In the genomic region with DNA sequence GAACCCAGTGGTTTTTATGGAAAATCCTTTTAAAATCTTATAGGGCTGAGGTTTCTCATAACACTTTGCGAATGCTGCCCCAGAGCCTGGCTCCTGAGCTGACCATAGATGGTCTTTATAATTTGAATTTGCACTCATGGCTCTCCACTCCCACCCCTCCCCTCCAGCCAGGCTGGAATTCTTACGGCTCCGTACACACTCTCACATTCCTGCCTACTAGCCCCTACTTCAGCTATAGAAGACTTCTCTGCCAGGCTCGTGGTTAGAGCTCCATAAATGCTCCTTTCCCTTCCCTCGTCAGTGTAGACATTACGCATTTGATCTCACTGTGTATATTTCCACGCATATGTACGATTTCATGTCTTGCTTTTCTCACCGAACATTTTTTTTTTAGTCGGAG, we compare ENCODE assay signal across 19 cellular contexts. TPM values are rescaled to one million over a fixed set of nuclear protein-coding genes. Genes with fewer than 3 reads are reported as not detected.
A peak's percentile ranks its signal among the peaks of the same experiment; 100 is the strongest.
DNase-seq lines count a peak whose midpoint lies in the region; ATAC-seq and TF ChIP-seq lines count a peak whose summit lies in the region.
"Had no signal": no experiment of that assay in that cellular context is flagged by ENCODE, and none has a peak within 500 bp of the region (broad histone marks: within the 10 kb centered on the region; RNA-seq: fewer than 3 reads in every experiment).

No MANE protein-coding gene starts in this region.

- H2AFZ ChIP-seq in GM23338, result 0 out of 2 replicates have a peak overlapping the region, but pooled peaks have one; percentile 4

- no peaks in the 10 kb centered on the region for H3K9me3 ChIP-seq in right cardiac atrium (ENCODE audit: control insufficient read depth, low read length)
- H3K9me3 ChIP-seq in sigmoid colon, result no peaks in the 10 kb centered on the region
- H3K9me3 ChIP-seq: upper lobe of left lung had no signal

- DNase-seq in GM23338 (ENCODE audit: low spot score) (no peak), WTC11 (ENCODE audit: low spot score) (no peak), right cardiac atrium (no peak), sigmoid colon (no peak), DMS53 (lab: John Stamatoyannopoulos, UW) (no peak), SHP77 treated with DMSO at 0.1 percent for 48 hours (lab: John Stamatoyannopoulos, UW) (no peak), GM20000 (ENCODE audit: low spot score) (no peak), amniotic stem cell (lab: John Stamatoyannopoulos, UW) (no peak)
- DNase-seq: ACHN; activated CD4-positive, alpha-beta T cell treated with anti-CD3 and anti-CD28 coated beads, Interleukin-2, amount 10 ng/mL, durations not matched to agents 7 days and 5 days; activated naive CD4-positive, alpha-beta T cell; CD4-positive, alpha-beta T cell; DMS79; foreskin melanocyte; GOT3; NCI-H1694 treated with DMSO at 0.1 percent for 48 hours; NCI-H2227 treated with DMSO at 0.1 percent for 48 hours; upper lobe of left lung had no signal

- no peaks in the 10 kb centered on the region for H3K36me3 ChIP-seq in GM23338 (ENCODE audit: insufficient read depth)
- no peaks in the 10 kb centered on the region for H3K36me3 ChIP-seq in sigmoid colon
- H3K36me3 ChIP-seq: upper lobe of left lung had no signal

- peaks cover 16% of the 10 kb centered on the region for H3K4me1 ChIP-seq in GM23338 (ENCODE audit: insufficient read depth)
- H3K4me1 ChIP-seq in right cardiac atrium (ENCODE audit: control insufficient read depth, insufficient read depth, low read length), result peaks cover 22% of the 10 kb centered on the region
- H3K4me1 ChIP-seq in sigmoid colon, result peaks cover 3 to 77% (median 71%) of the 10 kb centered on the region in 4 donors

- TF ChIP-seq CTCF in GM23338 (conservative IDR thresholded peaks at IDR 0.05; ENCODE audit: low read depth in 2 of 2), result no peak
- no peak for TF ChIP-seq CTCF in WTC11 (IDR thresholded peaks at IDR 0.05)
- TF ChIP-seq CTCF in sigmoid colon (IDR thresholded peaks at IDR 0.05), result no peak
- no peak for TF ChIP-seq CTCF in GM20000 (IDR thresholded peaks at IDR 0.05; ENCODE audit: extremely low read depth, missing control alignments)

- H3K4me1 Mint-ChIP-seq in GM23338 (peaks cover 31% of the 10 kb centered on the region), WTC11 (peaks cover 49% of the 10 kb centered on the region)

- H3K4me3 ChIP-seq in GM23338, result no peak overlapping the region
- no peak overlapping the region for H3K4me3 ChIP-seq in right cardiac atrium (ENCODE audit: low read length)
- peak overlapping the region in 1 of 4 donors; percentile 3 for H3K4me3 ChIP-seq in sigmoid colon
- H3K4me3 ChIP-seq: upper lobe of left lung had no signal

- intact Hi-C loops in right cardiac atrium (cut with DNase I) (loop anchor here in 2 of 4 donors (5.0 to 10.0 kb wide), 2 partner anchors 35 to 48 kb away; no protein-coding TSS in a partner anchor), sigmoid colon (cut with DNase I) (loop anchor here (2.0 to 10.0 kb wide), 2 partner anchors 46 to 78 kb away; no protein-coding TSS in a partner anchor)

- H3K27ac ChIP-seq in GM23338 (ENCODE audit: low read depth), result peak overlapping the region; percentile 45; the same call in 1 of the 2 replicates
- peak overlapping the region; percentile 87 for H3K27ac ChIP-seq in right cardiac atrium (ENCODE audit: low read length)
- peak overlapping the region; percentile 92 to 99 (median 96) for H3K27ac ChIP-seq in sigmoid colon
- H3K27ac ChIP-seq: upper lobe of left lung had no signal

- TF ChIP-seq POLR2A in sigmoid colon (IDR thresholded peaks at IDR 0.05), result no peak

- H3K27ac Mint-ChIP-seq in GM23338 (no peak overlapping the region), WTC11 (peak overlapping the region; percentile 75)
- H3K27ac Mint-ChIP-seq: activated CD4-positive, alpha-beta T cell treated with anti-CD3 and anti-CD28 coated beads, Interleukin-2, amount 10 ng/mL, durations not matched to agents 7 days and 5 days; CD4-positive, alpha-beta T cell; IgD-negative memory B cell had no signal

- H3K36me3 Mint-ChIP-seq in GM23338 (ENCODE audit: low read depth) (no peaks in the 10 kb centered on the region), WTC11 (no peaks in the 10 kb centered on the region)

- no peak overlapping the region for H3K4me2 ChIP-seq in GM23338

- no peaks in the 10 kb centered on the region for H3K79me2 ChIP-seq in GM23338 (replicated peaks; ENCODE audit: insufficient read depth)

- no peaks in the 10 kb centered on the region for H3K9me3 Mint-ChIP-seq in GM23338
- H3K9me3 Mint-ChIP-seq in WTC11, result no peaks in the 10 kb centered on the region
- H3K9me3 Mint-ChIP-seq: activated CD4-positive, alpha-beta T cell treated with anti-CD3 and anti-CD28 coated beads, Interleukin-2, amount 10 ng/mL, durations not matched to agents 7 days and 5 days; CD4-positive, alpha-beta T cell; IgD-negative memory B cell had no signal

- H4K20me1 ChIP-seq in GM23338 (replicated peaks; ENCODE audit: insufficient read depth), result no peaks in the 10 kb centered on the region

- 73% methylated on average over 10 of the region's 10 CpGs for WGBS in right cardiac atrium
- WGBS in sigmoid colon, 2 donors, result 80 to 84% methylated on average over 10 of the region's 10 CpGs

- ATAC-seq in GM23338 (no peak), WTC11 (no peak), right cardiac atrium (no peak)

- POLR2A ChIA-PET in WTC11 (lab: Charles Lee), result no interaction called here

- TF ChIP-seq EP300 in sigmoid colon (IDR thresholded peaks at IDR 0.05), result no peak

- CTCF ChIA-PET in WTC11 (lab: Charles Lee), result interaction anchor here (0.9 kb wide), 2 partner anchors 21 to 23 kb away, joined by 3 to 4 read pairs; no protein-coding TSS in a partner anchor

- no peaks in the 10 kb centered on the region for H3K9me2 ChIP-seq in GM23338 (ENCODE audit: insufficient read depth)

- H3K4me3 Mint-ChIP-seq in GM23338 (no peak overlapping the region; the same call in 2 of the 3 replicates), WTC11 (no peak overlapping the region)
- H3K4me3 Mint-ChIP-seq: activated CD4-positive, alpha-beta T cell treated with anti-CD3 and anti-CD28 coated beads, Interleukin-2, amount 10 ng/mL, durations not matched to agents 7 days and 5 days; CD4-positive, alpha-beta T cell; IgD-negative memory B cell had no signal

- H3K27me3 ChIP-seq in GM23338 (ENCODE audit: insufficient read depth) (no peaks in the 10 kb centered on the region), right cardiac atrium (ENCODE audit: control insufficient read depth, insufficient read depth) (no peaks in the 10 kb centered on the region), sigmoid colon (no peaks in the 10 kb centered on the region)
- H3K27me3 ChIP-seq: upper lobe of left lung had no signal

- peaks cover 15% of the 10 kb centered on the region for H3F3A ChIP-seq in GM23338 (replicated peaks; ENCODE audit: low read depth)

- peaks cover 10% of the 10 kb centered on the region for H3K27me3 Mint-ChIP-seq in GM23338 (ENCODE audit: insufficient read depth, low read depth, poor library complexity)
- H3K27me3 Mint-ChIP-seq in WTC11 (ENCODE audit: low read depth), result peaks cover 7% of the 10 kb centered on the region; the same call in 1 of the 2 replicates
- H3K27me3 Mint-ChIP-seq: CD4-positive, alpha-beta T cell; IgD-negative memory B cell had no signal

TF ChIP-seq in GM23338, 12 proteins besides CTCF, POLR2A, EP300 and RAD21:
- no peak for TF ChIP-seq STAT1 (IDR thresholded peaks at IDR 0.05; ENCODE audit: unreplicated experiment)
- no peak for TF ChIP-seq POLR2AphosphoS5 (IDR thresholded peaks at IDR 0.05; ENCODE audit: low read depth)
- TF ChIP-seq ZNF331 (CRISPR knock-in tag; IDR thresholded peaks at IDR 0.05; ENCODE audit: low read depth), result no peak
TF ChIP-seq in GM23338: peak in this region for 0.

TF ChIP-seq in WTC11, 78 proteins besides CTCF, POLR2A, EP300 and RAD21 (continues in another document):
- TF ChIP-seq TP53 (CRISPR knock-in tag; IDR thresholded peaks at IDR 0.05) (no peak), ZNF138 (CRISPR knock-in tag; conservative IDR thresholded peaks at IDR 0.05) (no peak), GTF2I (CRISPR knock-in tag; conservative IDR thresholded peaks at IDR 0.05) (no peak)
- TF ChIP-seq, protein P1, sequence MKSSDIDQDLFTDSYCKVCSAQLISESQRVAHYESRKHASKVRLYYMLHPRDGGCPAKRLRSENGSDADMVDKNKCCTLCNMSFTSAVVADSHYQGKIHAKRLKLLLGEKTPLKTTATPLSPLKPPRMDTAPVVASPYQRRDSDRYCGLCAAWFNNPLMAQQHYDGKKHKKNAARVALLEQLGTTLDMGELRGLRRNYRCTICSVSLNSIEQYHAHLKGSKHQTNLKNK (CRISPR knock-in tag; IDR thresholded peaks at IDR 0.05), result no peak

RNA-seq across cellular contexts. Expression of gene HSPG2, which starts 5.4 kb away (rescaled TPM):
- 47.8 and 70.8 TPM in 2 replicates for total RNA-seq in GM23338 (2014; rRNA removed; shearing (Covaris generic))
- polyA plus RNA-seq in GM23338 (2016; fragmentation: Nextera tagmentation; extraction: Ambion mirVana) (13.3 and 14.9 TPM in 2 replicates), right cardiac atrium (257 TPM), sigmoid colon (100 to 1,000 TPM in 1 of 3 donors, 10 to 100 TPM in 1, 1 to 10 TPM in 1; 6.0 to 104 (median 10.4) TPM)
- total RNA-seq in WTC11 (2021) (120 to 127 TPM (median 120 TPM) in 3 replicates), right cardiac atrium (100 to 1,000 TPM; 320 to 659 (median 492) TPM), sigmoid colon (100 to 1,000 TPM in 3 of 4 donors, 10 to 100 TPM in 1; 66.3 to 761 (median 213) TPM)

RNA-seq across cellular contexts. Expression of gene CELA3B, which starts 34.4 kb away (rescaled TPM):
- total RNA-seq in GM23338 (2014; rRNA removed; shearing (Covaris generic)), result not detected in 2 replicates
- polyA plus RNA-seq in GM23338 (2016; fragmentation: Nextera tagmentation; extraction: Ambion mirVana), result not detected in 2 replicates
- 4.4 to 6.7 TPM (median 5.0 TPM) in 3 replicates for total RNA-seq in WTC11 (2021)
- under 1 TPM in 1 of 4 donors, not detected in 3; 0.53 TPM for total RNA-seq in right cardiac atrium
- polyA plus RNA-seq in right cardiac atrium, result 0.09 TPM
- not detected for total RNA-seq in sigmoid colon
- polyA plus RNA-seq in sigmoid colon, result 1 to 10 TPM in 2 of 3 donors, under 1 TPM in 1; 0.20 to 6.9 (median 6.0) TPM
- total RNA-seq: activated CD4-positive, alpha-beta T cell treated with anti-CD3 and anti-CD28 coated beads, Interleukin-2, amount 10 ng/mL, durations not matched to agents 7 days and 5 days; CD4-positive, alpha-beta T cell had no signal
- polyA plus RNA-seq: IgD-negative memory B cell had no signal

RNA-seq across cellular contexts. Expression of gene CELA3A, which starts 59.0 kb away (rescaled TPM):
- total RNA-seq in GM23338 (2014; rRNA removed; shearing (Covaris generic)), result not detected in 2 replicates
- not detected in 2 replicates for polyA plus RNA-seq in GM23338 (2016; fragmentation: Nextera tagmentation; extraction: Ambion mirVana)
- 7.2 to 9.6 TPM (median 8.0 TPM) in 3 replicates for total RNA-seq in WTC11 (2021)
- under 1 TPM in 1 of 4 donors, not detected in 3; 0.86 TPM for total RNA-seq in right cardiac atrium
- polyA plus RNA-seq in right cardiac atrium, result not detected
- not detected for total RNA-seq in sigmoid colon
- polyA plus RNA-seq in sigmoid colon, result 10 to 100 TPM in 1 of 3 donors, 1 to 10 TPM in 1, under 1 TPM in 1; 0.54 to 13.8 (median 6.0) TPM
- total RNA-seq: activated CD4-positive, alpha-beta T cell treated with anti-CD3 and anti-CD28 coated beads, Interleukin-2, amount 10 ng/mL, durations not matched to agents 7 days and 5 days; CD4-positive, alpha-beta T cell had no signal
- polyA plus RNA-seq: IgD-negative memory B cell had no signal

Comparison
In these comparisons a context has a peak if more than half of its experiments do, and no peak if none do; other contexts are left out.
1. H3K27ac ChIP-seq: peak in every context shown above with its lines; median percentile 96 in sigmoid colon; 87 in right cardiac atrium; 45 in GM23338.